9 cellular contexts compared by ENCODE assay signal in the genomic region with DNA sequence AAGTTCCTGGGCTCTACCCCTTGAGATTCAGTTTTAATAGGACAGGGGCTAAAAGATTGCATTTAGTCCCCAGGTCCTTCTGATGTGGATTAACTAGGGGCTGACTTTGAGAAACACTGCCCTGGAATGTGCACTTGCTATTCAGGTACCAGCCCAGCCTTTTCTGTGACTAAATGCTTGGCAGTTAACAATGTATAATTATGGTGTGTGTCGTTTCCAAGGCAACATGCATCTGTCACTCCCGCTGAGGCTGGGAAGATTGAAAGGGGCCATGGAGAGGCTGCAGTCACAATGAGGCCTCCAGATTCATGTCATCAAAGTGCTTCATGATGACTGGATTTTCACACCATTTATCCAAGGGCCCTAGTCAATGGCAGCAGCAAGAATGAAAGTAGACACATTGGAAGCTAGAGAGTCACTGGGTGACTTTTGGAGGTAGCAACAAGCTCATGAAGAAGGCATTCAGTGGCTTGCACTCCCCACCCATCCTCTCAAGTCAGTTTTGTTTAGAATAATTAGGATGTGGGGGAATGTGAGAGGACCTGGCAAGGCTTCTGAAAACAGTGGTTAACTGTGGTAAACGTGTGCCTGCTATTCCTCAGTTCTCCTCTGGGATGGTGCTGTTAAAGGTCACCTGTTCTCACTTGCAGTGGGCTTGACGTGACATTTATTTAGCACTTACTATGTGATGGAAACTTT. TPM values are rescaled to one million over a fixed set of nuclear protein-coding genes. Genes with fewer than 3 reads are reported as not detected.
DNase-seq lines count a peak whose midpoint lies in the region; ATAC-seq and TF ChIP-seq lines count a peak whose summit lies in the region.
"Had no signal": no experiment of that assay in that cellular context is flagged by ENCODE, and none has a peak within 500 bp of the region (broad histone marks: within the 10 kb centered on the region; RNA-seq: fewer than 3 reads in every experiment).

No MANE protein-coding gene starts in this region.

- no peaks in the 10 kb centered on the region for H3K27me3 ChIP-seq in HUES6 (ENCODE audit: control insufficient read depth, insufficient read depth, low read length)

- peaks cover 30% of the 10 kb centered on the region for H3K4me1 ChIP-seq in HUES6 (ENCODE audit: control insufficient read depth, insufficient read depth, low read length)

- H3K27ac Mint-ChIP-seq in WTC11: peak overlapping the region; percentile 94
- H3K27ac Mint-ChIP-seq: naive thymus-derived CD4-positive, alpha-beta T cell had no signal

- peak overlapping the region; percentile 58; the same call in 1 of the 2 replicates for H3K27ac ChIP-seq in HUES6 (ENCODE audit: low read depth, low read length)

- no peak for TF ChIP-seq CTCF in WTC11 (IDR thresholded peaks at IDR 0.05)

- peaks cover 24% of the 10 kb centered on the region for H3K36me3 ChIP-seq in HUES6 (ENCODE audit: control insufficient read depth, insufficient read depth, low read length)

- no peak overlapping the region for H3K4me3 ChIP-seq in HUES6 (ENCODE audit: low read depth, low read length)

- DNase-seq in AG08396 (ENCODE audit: low spot score) (peak; percentile 15), WTC11 (ENCODE audit: low spot score) (no peak), kidney glomerular epithelial cell (lab: John Stamatoyannopoulos, UW) (peak; percentile 87), NCI-H1092 treated with DMSO at 0.1 percent for 48 hours (lab: John Stamatoyannopoulos, UW) (no peak), midbrain (lab: John Stamatoyannopoulos, UW) (no peak), NCI-H82 (lab: John Stamatoyannopoulos, UW) (no peak)
- DNase-seq: naive thymus-derived CD4-positive, alpha-beta T cell had no signal

- peak; percentile 44 for ATAC-seq in WTC11
- ATAC-seq in HG03469 (IDR thresholded peaks at IDR 0.05; ENCODE audit: unreplicated experiment): no peak
- ATAC-seq: naive thymus-derived CD4-positive, alpha-beta T cell had no signal

- CTCF ChIA-PET in WTC11 (lab: Charles Lee): no interaction called here

- H3K9me3 ChIP-seq in HUES6 (ENCODE audit: control insufficient read depth, insufficient read depth, low read depth, low read length): no peaks in the 10 kb centered on the region

- H3K27me3 Mint-ChIP-seq in WTC11 (ENCODE audit: low read depth): no peaks in the 10 kb centered on the region

- no peaks in the 10 kb centered on the region for H3K9me3 Mint-ChIP-seq in WTC11
- H3K9me3 Mint-ChIP-seq: naive thymus-derived CD4-positive, alpha-beta T cell had no signal

- H3K4me3 Mint-ChIP-seq in WTC11: peak overlapping the region; percentile 25; the same call in 1 of the 2 replicates
- H3K4me3 Mint-ChIP-seq: naive thymus-derived CD4-positive, alpha-beta T cell had no signal

- POLR2A ChIA-PET in WTC11 (lab: Charles Lee): interaction anchor here (0.7 to 2.3 kb wide), 2 partner anchors 20 to 34 kb away, joined by 3 to 11 read pairs; no protein-coding TSS in a partner anchor

- peaks cover 79% of the 10 kb centered on the region for H3K4me1 Mint-ChIP-seq in WTC11
- H3K4me1 Mint-ChIP-seq: naive thymus-derived CD4-positive, alpha-beta T cell had no signal

- peaks cover 24% of the 10 kb centered on the region for H3K36me3 Mint-ChIP-seq in WTC11
- H3K36me3 Mint-ChIP-seq: naive thymus-derived CD4-positive, alpha-beta T cell had no signal

- no peak overlapping the region for H3K9ac ChIP-seq in HUES6 (ENCODE audit: low read length)

TF ChIP-seq in WTC11, 78 proteins besides CTCF, POLR2A, EP300 and RAD21:
- TF ChIP-seq HMGA2 (CRISPR knock-in tag; IDR thresholded peaks at IDR 0.05) (no peak), CREB1 (CRISPR knock-in tag; IDR thresholded peaks at IDR 0.05) (no peak), JAZF1 (CRISPR knock-in tag; IDR thresholded peaks at IDR 0.05) (no peak), SMAD3 (CRISPR knock-in tag; IDR thresholded peaks at IDR 0.05; ENCODE audit: borderline replicate concordance) (no peak)
- TF ChIP-seq, protein P1, sequence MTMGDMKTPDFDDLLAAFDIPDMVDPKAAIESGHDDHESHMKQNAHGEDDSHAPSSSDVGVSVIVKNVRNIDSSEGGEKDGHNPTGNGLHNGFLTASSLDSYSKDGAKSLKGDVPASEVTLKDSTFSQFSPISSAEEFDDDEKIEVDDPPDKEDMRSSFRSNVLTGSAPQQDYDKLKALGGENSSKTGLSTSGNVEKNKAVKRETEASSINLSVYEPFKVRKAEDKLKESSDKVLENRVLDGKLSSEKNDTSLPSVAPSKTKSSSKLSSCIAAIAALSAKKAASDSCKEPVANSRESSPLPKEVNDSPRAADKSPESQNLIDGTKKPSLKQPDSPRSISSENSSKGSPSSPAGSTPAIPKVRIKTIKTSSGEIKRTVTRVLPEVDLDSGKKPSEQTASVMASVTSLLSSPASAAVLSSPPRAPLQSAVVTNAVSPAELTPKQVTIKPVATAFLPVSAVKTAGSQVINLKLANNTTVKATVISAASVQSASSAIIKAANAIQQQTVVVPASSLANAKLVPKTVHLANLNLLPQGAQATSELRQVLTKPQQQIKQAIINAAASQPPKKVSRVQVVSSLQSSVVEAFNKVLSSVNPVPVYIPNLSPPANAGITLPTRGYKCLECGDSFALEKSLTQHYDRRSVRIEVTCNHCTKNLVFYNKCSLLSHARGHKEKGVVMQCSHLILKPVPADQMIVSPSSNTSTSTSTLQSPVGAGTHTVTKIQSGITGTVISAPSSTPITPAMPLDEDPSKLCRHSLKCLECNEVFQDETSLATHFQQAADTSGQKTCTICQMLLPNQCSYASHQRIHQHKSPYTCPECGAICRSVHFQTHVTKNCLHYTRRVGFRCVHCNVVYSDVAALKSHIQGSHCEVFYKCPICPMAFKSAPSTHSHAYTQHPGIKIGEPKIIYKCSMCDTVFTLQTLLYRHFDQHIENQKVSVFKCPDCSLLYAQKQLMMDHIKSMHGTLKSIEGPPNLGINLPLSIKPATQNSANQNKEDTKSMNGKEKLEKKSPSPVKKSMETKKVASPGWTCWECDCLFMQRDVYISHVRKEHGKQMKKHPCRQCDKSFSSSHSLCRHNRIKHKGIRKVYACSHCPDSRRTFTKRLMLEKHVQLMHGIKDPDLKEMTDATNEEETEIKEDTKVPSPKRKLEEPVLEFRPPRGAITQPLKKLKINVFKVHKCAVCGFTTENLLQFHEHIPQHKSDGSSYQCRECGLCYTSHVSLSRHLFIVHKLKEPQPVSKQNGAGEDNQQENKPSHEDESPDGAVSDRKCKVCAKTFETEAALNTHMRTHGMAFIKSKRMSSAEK (CRISPR knock-in tag; IDR thresholded peaks at IDR 0.05; ENCODE audit: borderline replicate concordance): no peak
- TF ChIP-seq, protein P2, sequence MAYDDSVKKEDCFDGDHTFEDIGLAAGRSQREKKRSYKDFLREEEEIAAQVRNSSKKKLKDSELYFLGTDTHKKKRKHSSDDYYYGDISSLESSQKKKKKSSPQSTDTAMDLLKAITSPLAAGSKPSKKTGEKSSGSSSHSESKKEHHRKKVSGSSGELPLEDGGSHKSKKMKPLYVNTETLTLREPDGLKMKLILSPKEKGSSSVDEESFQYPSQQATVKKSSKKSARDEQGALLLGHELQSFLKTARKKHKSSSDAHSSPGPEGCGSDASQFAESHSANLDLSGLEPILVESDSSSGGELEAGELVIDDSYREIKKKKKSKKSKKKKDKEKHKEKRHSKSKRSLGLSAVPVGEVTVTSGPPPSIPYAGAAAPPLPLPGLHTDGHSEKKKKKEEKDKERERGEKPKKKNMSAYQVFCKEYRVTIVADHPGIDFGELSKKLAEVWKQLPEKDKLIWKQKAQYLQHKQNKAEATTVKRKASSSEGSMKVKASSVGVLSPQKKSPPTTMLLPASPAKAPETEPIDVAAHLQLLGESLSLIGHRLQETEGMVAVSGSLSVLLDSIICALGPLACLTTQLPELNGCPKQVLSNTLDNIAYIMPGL (CRISPR knock-in tag; IDR thresholded peaks at IDR 0.05): no peak

RNA-seq across cellular contexts. Expression of a gene that starts 28.3 kb away (rescaled TPM):
- total RNA-seq in WTC11 (2021): 157 to 185 TPM (median 173 TPM) in 3 replicates

Comparison
In these comparisons a context has a peak if more than half of its experiments do, and no peak if none do; other contexts are left out.
1. DNase-seq: peak in AG08396 (single experiment) and kidney glomerular epithelial cell (single experiment); none in WTC11 (single experiment), NCI-H1092 treated with DMSO at 0.1 percent for 48 hours (single experiment), midbrain (single experiment) and NCI-H82 (single experiment).